Comparison of ENCODE assay signal across 1 cellular context in the genomic region with DNA sequence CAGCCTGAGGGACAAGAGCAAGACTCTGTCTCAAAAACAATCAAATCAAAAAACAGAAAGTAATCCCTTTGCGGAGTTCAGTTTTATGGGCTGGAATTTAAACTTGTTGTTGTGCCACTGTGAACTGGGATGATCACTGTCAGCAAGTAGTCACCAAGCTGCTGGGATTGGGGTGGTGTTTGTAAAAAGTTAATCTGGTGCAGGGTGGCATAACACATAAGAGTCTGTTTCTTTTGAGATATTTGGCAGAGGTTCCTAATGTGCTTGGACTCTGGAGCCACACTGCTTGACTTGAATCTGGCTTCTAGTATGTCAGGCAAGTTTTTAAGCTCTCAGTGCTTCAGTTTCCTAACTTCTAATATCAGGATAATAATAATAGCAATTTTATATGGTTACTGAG.
TF ChIP-seq lines count a peak whose summit lies in the region.

No MANE protein-coding gene starts in this region.

TF ChIP-seq in IMR-90, 13 proteins besides CTCF, POLR2A, EP300 and RAD21 (continued from another document):
- TF ChIP-seq RCOR1 (IDR thresholded peaks at IDR 0.05; ENCODE audit: insufficient replicate concordance, low read length) (no peak), NFE2L2 (IDR thresholded peaks at IDR 0.05; ENCODE audit: low read depth, low read length) (no peak), CEBPB (IDR thresholded peaks at IDR 0.05; ENCODE audit: low read depth, low read length) (no peak), FOS (IDR thresholded peaks at IDR 0.05; ENCODE audit: low read depth, low read length) (no peak), RFX5 (IDR thresholded peaks at IDR 0.05; ENCODE audit: low read depth, low read length) (no peak), MXI1 (IDR thresholded peaks at IDR 0.05; ENCODE audit: borderline replicate concordance, low read depth, low read length) (no peak), USF2 (IDR thresholded peaks at IDR 0.05; ENCODE audit: low read depth, low read length) (no peak), BHLHE40 (IDR thresholded peaks at IDR 0.05; ENCODE audit: low read depth, low read length) (no peak), MAZ (IDR thresholded peaks at IDR 0.05; ENCODE audit: borderline replicate concordance, low read depth, low read length) (no peak), CHD1 (IDR thresholded peaks at IDR 0.05; ENCODE audit: low read depth, low read length) (no peak), SMC3 (IDR thresholded peaks at IDR 0.05; ENCODE audit: low read depth, low read length) (no peak)
